In genomic region chr15:89630260-89630659, GRCh38 we compare ENCODE assay signal across 24 cellular contexts. TPM values are rescaled to one million over a fixed set of nuclear protein-coding genes. Genes with fewer than 3 reads are reported as not detected.
DNase-seq lines count a peak whose midpoint lies in the region; ATAC-seq and TF ChIP-seq lines count a peak whose summit lies in the region.
"Had no signal": no experiment of that assay in that cellular context is flagged by ENCODE, and none has a peak within 500 bp of the region (broad histone marks: within the 10 kb centered on the region; RNA-seq: fewer than 3 reads in every experiment).

No MANE protein-coding gene starts in this region.

- H3K27me3 ChIP-seq in H7 (ENCODE audit: control insufficient read depth, insufficient read depth, low read length), result no peaks in the 10 kb centered on the region
- H3K27me3 ChIP-seq: BLaER1 had no signal

- peaks cover 46% of the 10 kb centered on the region for H3K36me3 Mint-ChIP-seq in osteocyte (ENCODE audit: unreplicated experiment)
- peaks cover 46% of the 10 kb centered on the region for H3K36me3 Mint-ChIP-seq in activated CD4-positive, alpha-beta T cell treated with anti-CD3 and anti-CD28 coated beads, Interleukin-2, amount 10 ng/mL, durations not matched to agents 24 days and 14 days (ENCODE audit: low read depth)
- H3K36me3 Mint-ChIP-seq: T-cell had no signal

- H3K9ac ChIP-seq in SK-N-MC (ENCODE audit: insufficient read length), result no peak overlapping the region
- H3K9ac ChIP-seq: BLaER1 had no signal

- intact Hi-C loops in activated CD4-positive, alpha-beta T cell treated with anti-CD3 and anti-CD28 coated beads, Interleukin-2, amount 10 ng/mL, durations not matched to agents 24 days and 14 days (cut with micrococcal nuclease), result no loop called here

- DNase-seq in H7 (peak; percentile 39), SK-N-MC (ENCODE audit: low read depth, low spot score) (no peak), islet precursor cell (peak; percentile 42), osteocyte (ENCODE audit: extremely low spot score, unreplicated experiment) (peak; percentile 83), SIG-M5 treated with dmso at 0.1 percent for 504 hours (lab: John Stamatoyannopoulos, UW; ENCODE audit: unreplicated experiment) (no peak)
- DNase-seq in activated CD4-positive, alpha-beta T cell treated with anti-CD3 and anti-CD28 coated beads, Interleukin-2, amount 10 ng/mL, durations not matched to agents 24 days and 14 days, result no peak
- DNase-seq: ACHN; Caco-2; CD4-positive, alpha-beta T cell; DMS 273 treated with DMSO at 0.1 percent for 48 hours; DMS79 treated with DMSO at 0.1 percent for 48 hours; Kasumi-1; NCI-H1417; NCI-H187; NCI-H2107; NCI-H510A; NK-92 treated with Interleukin-12 subunit alpha and Interleukin-12 subunit beta, amount 100 ng/mL, for 24 hours; SIG-M5 had no signal

- H3K36me3 ChIP-seq in H7 (replicated peaks; ENCODE audit: control insufficient read depth, insufficient read depth, low read length) (peaks cover 54% of the 10 kb centered on the region), SK-N-MC (ENCODE audit: insufficient read depth, low read length) (peaks cover 85% of the 10 kb centered on the region)

- H3K9me3 Mint-ChIP-seq in osteocyte (ENCODE audit: unreplicated experiment), result peaks cover 1% of the 10 kb centered on the region
- peaks cover 1% of the 10 kb centered on the region for H3K9me3 Mint-ChIP-seq in activated CD4-positive, alpha-beta T cell treated with anti-CD3 and anti-CD28 coated beads, Interleukin-2, amount 10 ng/mL, durations not matched to agents 24 days and 14 days
- H3K9me3 Mint-ChIP-seq: CD4-positive, alpha-beta T cell had no signal

- H3K4me3 Mint-ChIP-seq in osteocyte (ENCODE audit: unreplicated experiment), result no peak overlapping the region
- H3K4me3 Mint-ChIP-seq in activated CD4-positive, alpha-beta T cell treated with anti-CD3 and anti-CD28 coated beads, Interleukin-2, amount 10 ng/mL, durations not matched to agents 24 days and 14 days, result no peak overlapping the region
- H3K4me3 Mint-ChIP-seq: CD4-positive, alpha-beta T cell; IgD-negative memory B cell; T-cell had no signal

- H3K27me3 Mint-ChIP-seq in osteocyte (ENCODE audit: unreplicated experiment), result no peaks in the 10 kb centered on the region
- H3K27me3 Mint-ChIP-seq in activated CD4-positive, alpha-beta T cell treated with anti-CD3 and anti-CD28 coated beads, Interleukin-2, amount 10 ng/mL, durations not matched to agents 24 days and 14 days, result no peaks in the 10 kb centered on the region
- H3K27me3 Mint-ChIP-seq: CD4-positive, alpha-beta T cell; IgD-negative memory B cell had no signal

- H3K27ac Mint-ChIP-seq in osteocyte (ENCODE audit: unreplicated experiment), result no peak overlapping the region
- no peak overlapping the region for H3K27ac Mint-ChIP-seq in activated CD4-positive, alpha-beta T cell treated with anti-CD3 and anti-CD28 coated beads, Interleukin-2, amount 10 ng/mL, durations not matched to agents 24 days and 14 days
- H3K27ac Mint-ChIP-seq: CD4-positive, alpha-beta T cell; IgD-negative memory B cell; T-cell had no signal

- no peaks in the 10 kb centered on the region for H3K4me1 Mint-ChIP-seq in osteocyte (ENCODE audit: unreplicated experiment)
- no peaks in the 10 kb centered on the region for H3K4me1 Mint-ChIP-seq in activated CD4-positive, alpha-beta T cell treated with anti-CD3 and anti-CD28 coated beads, Interleukin-2, amount 10 ng/mL, durations not matched to agents 24 days and 14 days
- H3K4me1 Mint-ChIP-seq: IgD-negative memory B cell, T-cell had no signal

- H3K9me3 ChIP-seq in SK-N-MC (ENCODE audit: low read depth, low read length), result no peaks in the 10 kb centered on the region

- H3K27ac ChIP-seq in SK-N-MC, result peak overlapping the region; percentile 76
- H3K27ac ChIP-seq: BLaER1 had no signal

- ATAC-seq in GM19395 (IDR thresholded peaks at IDR 0.05; ENCODE audit: unreplicated experiment), result no peak
- no peak for ATAC-seq in HG02623 (IDR thresholded peaks at IDR 0.05; ENCODE audit: unreplicated experiment)
- ATAC-seq: T-cell had no signal

- no peak for TF ChIP-seq CTCF in osteocyte (IDR thresholded peaks at IDR 0.05)

- no peak overlapping the region for H3K4me3 ChIP-seq in H7 (ENCODE audit: insufficient read depth, low read depth, low read length)
- H3K4me3 ChIP-seq in SK-N-MC, result no peak overlapping the region
- H3K4me3 ChIP-seq: BLaER1 had no signal

RNA-seq across cellular contexts. Expression of gene KIF7, which starts 25.0 kb away (rescaled TPM):
- total RNA-seq in H7 (2014; rRNA removed; shearing (Covaris generic)), result 7.8 and 9.0 TPM in 2 replicates
- 18.2 and 20.0 TPM in 2 replicates for total RNA-seq in osteocyte
- total RNA-seq in activated CD4-positive, alpha-beta T cell treated with anti-CD3 and anti-CD28 coated beads, Interleukin-2, amount 10 ng/mL, durations not matched to agents 24 days and 14 days, result 1.9 TPM in 2 replicates

RNA-seq across cellular contexts. Expression of gene PLIN1, which starts 48.9 kb away (rescaled TPM):
- 0.18 TPM in 1 of 2 replicates, not detected in the other for total RNA-seq in H7 (2014; rRNA removed; shearing (Covaris generic))
- total RNA-seq in osteocyte, result 0.70 and 0.84 TPM in 2 replicates
- total RNA-seq in activated CD4-positive, alpha-beta T cell treated with anti-CD3 and anti-CD28 coated beads, Interleukin-2, amount 10 ng/mL, durations not matched to agents 24 days and 14 days, result 0.14 TPM in 1 of 2 replicates, not detected in the other
- total RNA-seq: Caco-2, HT1080 had no signal

RNA-seq across cellular contexts. Expression of gene TICRR, which starts 55.0 kb away (rescaled TPM):
- 19.2 and 24.1 TPM in 2 replicates for total RNA-seq in H7 (2014; rRNA removed; shearing (Covaris generic))
- total RNA-seq in osteocyte, result 2.1 and 2.3 TPM in 2 replicates
- total RNA-seq in activated CD4-positive, alpha-beta T cell treated with anti-CD3 and anti-CD28 coated beads, Interleukin-2, amount 10 ng/mL, durations not matched to agents 24 days and 14 days, result 18.8 and 21.0 TPM in 2 replicates

Comparison
In these comparisons a context has a peak if more than half of its experiments do, and no peak if none do; other contexts are left out.
1. DNase-seq: peak in H7 (single experiment), islet precursor cell (single experiment) and osteocyte (single experiment); none in SK-N-MC (single experiment), SIG-M5 treated with dmso at 0.1 percent for 504 hours (single experiment) and activated CD4-positive, alpha-beta T cell treated with anti-CD3 and anti-CD28 coated beads, Interleukin-2, amount 10 ng/mL, durations not matched to agents 24 days and 14 days (single experiment).